In genomic region chr2:42133771-42134195, GRCh38 we compare ENCODE assay signal across 9 cellular contexts. TPM values are rescaled to one million over a fixed set of nuclear protein-coding genes. Genes with fewer than 3 reads are reported as not detected.
DNase-seq lines count a peak whose midpoint lies in the region; FAIRE-seq and TF ChIP-seq lines count a peak whose summit lies in the region.
"Had no signal": no experiment of that assay in that cellular context is flagged by ENCODE, and none has a peak within 500 bp of the region (broad histone marks: within the 10 kb centered on the region; RNA-seq: fewer than 3 reads in every experiment).

No MANE protein-coding gene starts in this region.

- H3K9me3 Mint-ChIP-seq in activated CD4-positive, alpha-beta T cell treated with anti-CD3 and anti-CD28 coated beads, Interleukin-2, amount 10 ng/mL, durations not matched to agents 24 days and 14 days = no peaks in the 10 kb centered on the region
- no peaks in the 10 kb centered on the region for H3K9me3 Mint-ChIP-seq in activated CD4-positive, alpha-beta memory T cell treated with anti-CD3 and anti-CD28 coated beads, Interleukin-2, amount 10 ng/mL, durations not matched to agents 7 days and 5 days
- H3K9me3 Mint-ChIP-seq: neural crest cell had no signal

- no peaks in the 10 kb centered on the region for H3K27me3 Mint-ChIP-seq in activated CD4-positive, alpha-beta T cell treated with anti-CD3 and anti-CD28 coated beads, Interleukin-2, amount 10 ng/mL, durations not matched to agents 24 days and 14 days
- H3K27me3 Mint-ChIP-seq in activated CD4-positive, alpha-beta memory T cell treated with anti-CD3 and anti-CD28 coated beads, Interleukin-2, amount 10 ng/mL, durations not matched to agents 7 days and 5 days = no peaks in the 10 kb centered on the region

- TF ChIP-seq EP300 in suprapubic skin (IDR thresholded peaks at IDR 0.05) = no peak

- dilution Hi-C loops in keratinocyte (cut with MboI; ENCODE audit: extremely low pct_ligation_motif_present, low sequenced_read_pairs) = no loop called here

- 72% methylated on average over 11 of the region's 11 CpGs for WGBS in suprapubic skin

- CTCF ChIA-PET in activated CD4-positive, alpha-beta memory T cell treated with anti-CD3 and anti-CD28 coated beads, Interleukin-2, amount 10 ng/mL, durations not matched to agents 7 days and 5 days (lab: Charles Lee) = interaction anchor here (1.2 to 2.2 kb wide), 7 partner anchors 8 to 195 kb away, joined by 3 to 32 read pairs (median 12); no protein-coding TSS in a partner anchor

- no peaks in the 10 kb centered on the region for H3K79me2 ChIP-seq in keratinocyte (ENCODE audit: control insufficient read depth, insufficient read depth, low read length)

- DNase-seq in activated CD4-positive, alpha-beta T cell treated with anti-CD3 and anti-CD28 coated beads, Interleukin-2, amount 10 ng/mL, durations not matched to agents 24 days and 14 days = no peak
- DNase-seq in activated CD4-positive, alpha-beta T cell treated with anti-CD3 and anti-CD28 coated beads, Interleukin-2, amount 50 U/mL, for 48 hours = no peak
- no peak for DNase-seq in activated CD4-positive, alpha-beta memory T cell treated with anti-CD3 and anti-CD28 coated beads, Interleukin-2, amount 10 ng/mL, durations not matched to agents 7 days and 5 days
- DNase-seq in keratinocyte (ENCODE audit: low read depth, low spot score) (no peak), suprapubic skin (ENCODE audit: low spot score in 2 of 2) (no peak), HT-29 (ENCODE audit: low spot score) (no peak), urothelium cell line (ENCODE audit: low spot score) (no peak)
- no peak for DNase-seq in effector CD4-positive, alpha-beta T cell

- FAIRE-seq in keratinocyte (lab: Jason Lieb, UNC) (no peak), urothelium cell line (lab: Jason Lieb, UNC) (no peak)

- TF ChIP-seq POLR2A in suprapubic skin (IDR thresholded peaks at IDR 0.05) = no peak

- H3K4me2 ChIP-seq in keratinocyte (ENCODE audit: control insufficient read depth, extremely low read depth, insufficient read depth, low read depth, low read length) = peak overlapping the region; percentile 62

- no peak for TF ChIP-seq CTCF in keratinocyte (optimal IDR thresholded peaks at IDR 0.05 in 1 of 3, IDR thresholded peaks at IDR 0.05 in 1 of 3, conservative IDR thresholded peaks at IDR 0.05 in 1 of 3; ENCODE audit: extremely low read depth in 1 of 3, insufficient read depth in 2 of 3, low read length in 3 of 3)
- no peak for TF ChIP-seq CTCF in suprapubic skin (IDR thresholded peaks at IDR 0.05)

- intact Hi-C loops in activated CD4-positive, alpha-beta T cell treated with anti-CD3 and anti-CD28 coated beads, Interleukin-2, amount 10 ng/mL, durations not matched to agents 24 days and 14 days (cut with micrococcal nuclease) = loop anchor here (1.0 to 2.0 kb wide), 5 partner anchors 9 to 228 kb away; partner anchors contain the start of genes COX7A2L and EML4

- H3K9me3 ChIP-seq in keratinocyte (ENCODE audit: control insufficient read depth, low read depth, low read length) (no peaks in the 10 kb centered on the region), suprapubic skin (no peaks in the 10 kb centered on the region)

- peak overlapping the region; percentile 78 for H3K4me3 Mint-ChIP-seq in activated CD4-positive, alpha-beta T cell treated with anti-CD3 and anti-CD28 coated beads, Interleukin-2, amount 10 ng/mL, durations not matched to agents 24 days and 14 days
- peak overlapping the region; percentile 62 for H3K4me3 Mint-ChIP-seq in activated CD4-positive, alpha-beta memory T cell treated with anti-CD3 and anti-CD28 coated beads, Interleukin-2, amount 10 ng/mL, durations not matched to agents 7 days and 5 days

- no peaks in the 10 kb centered on the region for H3K27me3 ChIP-seq in keratinocyte (ENCODE audit: control insufficient read depth, extremely low read depth, insufficient read depth, low read length)
- no peaks in the 10 kb centered on the region for H3K27me3 ChIP-seq in suprapubic skin

- peak overlapping the region; percentile 80 for H2AFZ ChIP-seq in keratinocyte (ENCODE audit: control insufficient read depth, low read length)

- H3K4me1 Mint-ChIP-seq in activated CD4-positive, alpha-beta T cell treated with anti-CD3 and anti-CD28 coated beads, Interleukin-2, amount 10 ng/mL, durations not matched to agents 24 days and 14 days = peaks cover 71% of the 10 kb centered on the region
- peaks cover 86% of the 10 kb centered on the region for H3K4me1 Mint-ChIP-seq in activated CD4-positive, alpha-beta memory T cell treated with anti-CD3 and anti-CD28 coated beads, Interleukin-2, amount 10 ng/mL, durations not matched to agents 7 days and 5 days

- H3K4me1 ChIP-seq in keratinocyte (ENCODE audit: control insufficient read depth, extremely low read depth, insufficient read depth, low read length) (peaks cover 38% of the 10 kb centered on the region), suprapubic skin (peaks cover 62% of the 10 kb centered on the region)

- H4K20me1 ChIP-seq in keratinocyte (ENCODE audit: control insufficient read depth, extremely low read depth, insufficient read depth, low read length) = no peaks in the 10 kb centered on the region

- H3K9me1 ChIP-seq in keratinocyte (ENCODE audit: control insufficient read depth, extremely low read depth, insufficient read depth, low read length) = no peaks in the 10 kb centered on the region

- peak overlapping the region; percentile 91 for H3K27ac Mint-ChIP-seq in activated CD4-positive, alpha-beta T cell treated with anti-CD3 and anti-CD28 coated beads, Interleukin-2, amount 10 ng/mL, durations not matched to agents 24 days and 14 days
- peak overlapping the region; percentile 98 for H3K27ac Mint-ChIP-seq in activated CD4-positive, alpha-beta memory T cell treated with anti-CD3 and anti-CD28 coated beads, Interleukin-2, amount 10 ng/mL, durations not matched to agents 7 days and 5 days

- H3K9ac ChIP-seq in keratinocyte (ENCODE audit: control insufficient read depth, extremely low read depth, insufficient read depth, low read length) = no peak overlapping the region

- no peaks in the 10 kb centered on the region for H3K36me3 Mint-ChIP-seq in activated CD4-positive, alpha-beta T cell treated with anti-CD3 and anti-CD28 coated beads, Interleukin-2, amount 10 ng/mL, durations not matched to agents 24 days and 14 days (ENCODE audit: low read depth)
- H3K36me3 Mint-ChIP-seq in activated CD4-positive, alpha-beta memory T cell treated with anti-CD3 and anti-CD28 coated beads, Interleukin-2, amount 10 ng/mL, durations not matched to agents 7 days and 5 days (ENCODE audit: low read depth) = peaks cover 1% of the 10 kb centered on the region

- H3K27ac ChIP-seq in keratinocyte (ENCODE audit: control insufficient read depth, insufficient read depth, low read length) = peak overlapping the region; percentile 28
- peak overlapping the region; percentile 80 for H3K27ac ChIP-seq in suprapubic skin

- H3K36me3 ChIP-seq in keratinocyte (ENCODE audit: control insufficient read depth in 2 of 2, extremely low read depth in 1 of 2, insufficient read depth in 2 of 2, low read length in 2 of 2) (no peaks in the 10 kb centered on the region), suprapubic skin (no peaks in the 10 kb centered on the region)

- peak overlapping the region in 1 of 3 experiments; percentile 30 for H3K4me3 ChIP-seq in keratinocyte (ENCODE audit: control insufficient read depth in 2 of 3, extremely low read depth in 1 of 3, insufficient read depth in 2 of 3, low read depth in 1 of 3, low read length in 3 of 3)
- H3K4me3 ChIP-seq in suprapubic skin = peak overlapping the region; percentile 25

- POLR2A ChIA-PET in activated CD4-positive, alpha-beta memory T cell treated with anti-CD3 and anti-CD28 coated beads, Interleukin-2, amount 10 ng/mL, durations not matched to agents 7 days and 5 days (lab: Charles Lee) = interaction anchor here (0.7 to 6.0 kb wide), 17 partner anchors 8 to 677 kb away, joined by 3 to 169 read pairs (median 8); partner anchors contain the start of genes COX7A2L and EML4

RNA-seq across cellular contexts. Expression of gene EML4, which starts 35.4 kb away (rescaled TPM):
- 51.3 and 54.9 TPM in 2 replicates for total RNA-seq in activated CD4-positive, alpha-beta T cell treated with anti-CD3 and anti-CD28 coated beads, Interleukin-2, amount 10 ng/mL, durations not matched to agents 24 days and 14 days
- 100 to 1,000 TPM; 130 to 133 TPM for total RNA-seq in activated CD4-positive, alpha-beta memory T cell treated with anti-CD3 and anti-CD28 coated beads, Interleukin-2, amount 10 ng/mL, durations not matched to agents 7 days and 5 days
- polyA plus RNA-seq in keratinocyte = 23.6 to 36.4 TPM (median 30.2 TPM) in 3 replicates
- polyA plus RNA-seq in keratinocyte (2011; ENCODE audit: low read depth) = 19.6 TPM
- polyA plus RNA-seq in keratinocyte (2011; cell fraction: cytosol; rRNA removed) = 15.2 and 25.0 TPM in 2 replicates
- 29.7 and 37.8 TPM in 2 replicates for polyA plus RNA-seq in keratinocyte (2011; cell fraction: nucleus; rRNA removed)
- 10.5 and 21.2 TPM in 2 replicates for polyA plus RNA-seq in keratinocyte (2012; ENCODE audit: low replicate concordance)
- 23.4 to 66.9 TPM (median 41.5 TPM) in 3 replicates for polyA minus RNA-seq in keratinocyte
- polyA minus RNA-seq in keratinocyte (2011; cell fraction: cytosol; rRNA and poly(A)+ RNA removed) = 22.6 TPM
- polyA minus RNA-seq in keratinocyte (2011; cell fraction: nucleus; rRNA and poly(A)+ RNA removed) = 28.4 and 65.1 TPM in 2 replicates
- total RNA-seq in suprapubic skin = 10 to 100 TPM; 38.9 to 67.1 (median 43.3) TPM
- total RNA-seq in HT-29 (2014; rRNA removed; shearing (Covaris generic)) = 80.0 and 81.9 TPM in 2 replicates
